20 cellular contexts compared by ENCODE assay signal in genomic region chr10:77850620-77851231, GRCh38.
DNase-seq lines count a peak whose midpoint lies in the region; ATAC-seq and TF ChIP-seq lines count a peak whose summit lies in the region.
"Had no signal": no experiment of that assay in that cellular context is flagged by ENCODE, and none has a peak within 500 bp of the region (broad histone marks: within the 10 kb centered on the region; RNA-seq: fewer than 3 reads in every experiment).

No MANE protein-coding gene starts in this region.

- H3K4me2 ChIP-seq in mammary epithelial cell (ENCODE audit: insufficient read depth, low read depth, low read length) = no peak overlapping the region

- H3K9me3 ChIP-seq in mammary epithelial cell (replicated peaks; ENCODE audit: insufficient read depth, low read length) (no peaks in the 10 kb centered on the region), iPS-15b (ENCODE audit: control insufficient read depth, insufficient read depth, low read length) (no peaks in the 10 kb centered on the region), spleen (no peaks in the 10 kb centered on the region)
- H3K9me3 ChIP-seq: BE2C had no signal

- no peak overlapping the region for H3K4me3 Mint-ChIP-seq in MCF 10A (ENCODE audit: unreplicated experiment)
- H3K4me3 Mint-ChIP-seq: CD4-positive, alpha-beta T cell had no signal

- H3K36me3 ChIP-seq in mammary epithelial cell (ENCODE audit: insufficient read depth, low read length) = peaks cover 12% of the 10 kb centered on the region
- H3K36me3 ChIP-seq in iPS-15b (ENCODE audit: control insufficient read depth, insufficient read depth, low read length) = peaks cover 26% of the 10 kb centered on the region
- H3K36me3 ChIP-seq in spleen = peaks cover 0 to 41% (median 0%) of the 10 kb centered on the region in 6 donors

- TF ChIP-seq POLR2A in spleen (IDR thresholded peaks at IDR 0.05) = no peak

- intact Hi-C loops in MCF 10A (cut with micrococcal nuclease) = no loop called here
- intact Hi-C loops in mammary epithelial cell (cut with micrococcal nuclease) = no loop called here
- intact Hi-C loops in spleen (cut with DNase I; ENCODE audit: low total_unique reads) = no loop called here

- peaks cover 56% of the 10 kb centered on the region for H3K79me2 ChIP-seq in mammary epithelial cell (ENCODE audit: insufficient read depth, low read length)

- no TSS peak for BruUV-seq in MCF 10A (replicated peaks; lab: Mats Ljungman, UMichigan)
- BruUV-seq in mammary epithelial cell (replicated peaks; lab: Mats Ljungman, UMichigan) = no TSS peak

- TF ChIP-seq CTCF in MCF 10A (IDR thresholded peaks at IDR 0.05; ENCODE audit: unreplicated experiment) = no peak
- TF ChIP-seq CTCF in mammary epithelial cell (conservative IDR thresholded peaks at IDR 0.05 in 1 of 2, IDR thresholded peaks at IDR 0.05 in 1 of 2; ENCODE audit: extremely low read depth in 1 of 2, insufficient read depth in 1 of 2, low read depth in 1 of 2, low read length in 2 of 2) = no peak
- no peak for TF ChIP-seq CTCF in spleen (IDR thresholded peaks at IDR 0.05 in 8 of 11, conservative IDR thresholded peaks at IDR 0.05 in 3 of 11)

- H3K4me1 ChIP-seq in mammary epithelial cell (ENCODE audit: insufficient read depth, low read length) (peaks cover 21% of the 10 kb centered on the region), iPS-15b (ENCODE audit: control insufficient read depth, insufficient read depth, low read length) (peaks cover 22% of the 10 kb centered on the region), spleen (peaks cover 0 to 22% (median 7%) of the 10 kb centered on the region in 6 donors)
- H3K4me1 ChIP-seq: BE2C had no signal

- dilution Hi-C loops in mammary epithelial cell (cut with HindIII; ENCODE audit: low sequenced_read_pairs) = no loop called here

- peaks cover 100% of the 10 kb centered on the region for H3K36me3 Mint-ChIP-seq in MCF 10A (ENCODE audit: insufficient read depth, unreplicated experiment)

- no peak for ATAC-seq in HG02759 (IDR thresholded peaks at IDR 0.05; ENCODE audit: unreplicated experiment)
- ATAC-seq: GM12878, HepG2 had no signal

- peaks cover 47% of the 10 kb centered on the region for H3K4me1 Mint-ChIP-seq in MCF 10A (ENCODE audit: insufficient read depth, unreplicated experiment)

- H3K27me3 Mint-ChIP-seq in MCF 10A (ENCODE audit: insufficient read depth, unreplicated experiment) = no peaks in the 10 kb centered on the region
- H3K27me3 Mint-ChIP-seq: CD4-positive, alpha-beta T cell had no signal

- peak overlapping the region; percentile 78 for H3K27ac Mint-ChIP-seq in MCF 10A (ENCODE audit: low read depth, unreplicated experiment)
- H3K27ac Mint-ChIP-seq: CD4-positive, alpha-beta T cell had no signal

- no peaks in the 10 kb centered on the region for H4K20me1 ChIP-seq in mammary epithelial cell (ENCODE audit: insufficient read depth, low read length)

- no peaks in the 10 kb centered on the region for H3K9me3 Mint-ChIP-seq in MCF 10A (ENCODE audit: unreplicated experiment)
- H3K9me3 Mint-ChIP-seq: CD4-positive, alpha-beta T cell had no signal

- H3K4me3 ChIP-seq in mammary epithelial cell (replicated peaks in 1 of 3; ENCODE audit: insufficient read depth in 1 of 3, low read depth in 2 of 3, low read length in 3 of 3) (no peak overlapping the region), iPS-15b (ENCODE audit: low read depth, low read length) (no peak overlapping the region), spleen (no peak overlapping the region)
- H3K4me3 ChIP-seq: GM12878 had no signal

- no peaks in the 10 kb centered on the region for H3K27me3 ChIP-seq in mammary epithelial cell (ENCODE audit: insufficient read depth, low read length)
- no peaks in the 10 kb centered on the region for H3K27me3 ChIP-seq in iPS-15b (ENCODE audit: control insufficient read depth, insufficient read depth, low read length)
- no peaks in the 10 kb centered on the region for H3K27me3 ChIP-seq in spleen (replicated peaks in 1 of 7)
- H3K27me3 ChIP-seq: BE2C had no signal

- DNase-seq in MCF 10A (ENCODE audit: unreplicated experiment) (no peak), mammary epithelial cell (no peak), NCI-H82 treated with DMSO at 0.1 percent for 48 hours (lab: John Stamatoyannopoulos, UW; ENCODE audit: unreplicated experiment) (peak; percentile 74), spleen (peak; percentile 55), midbrain (lab: John Stamatoyannopoulos, UW) (no peak), NCI-H69 (lab: John Stamatoyannopoulos, UW) (no peak)
- DNase-seq: 8988T; BE2C; CD4-positive, alpha-beta T cell; DND-41; GDM1; KG1; NCI-H1436 treated with DMSO at 0.1 percent for 48 hours; NCI-H2029 treated with DMSO at 0.1 percent for 48 hours; NCI-H510A; SHP77 treated with DMSO at 0.1 percent for 48 hours had no signal

- CTCF ChIA-PET in MCF 10A (lab: Yijun Ruan, JAX) (interaction anchor here (1.0 to 1.2 kb wide), 3 partner anchors 13 to 44 kb away, joined by 3 to 6 read pairs (median 4); no protein-coding TSS in a partner anchor), mammary epithelial cell (lab: Charles Lee; ENCODE audit: low non-redundant PET) (no interaction called here)

- H3K9ac ChIP-seq in mammary epithelial cell (ENCODE audit: insufficient read depth, low read length) = no peak overlapping the region
- H3K9ac ChIP-seq in iPS-15b (ENCODE audit: low read depth, low read length) = peak overlapping the region; percentile 12

- no peak overlapping the region for H2AFZ ChIP-seq in mammary epithelial cell (ENCODE audit: low read depth, low read length)

- H3K27ac ChIP-seq in mammary epithelial cell (ENCODE audit: insufficient read depth, low read depth, low read length) (no peak overlapping the region), spleen (no peak overlapping the region)

- in situ Hi-C loops in mammary epithelial cell (cut with MboI; ENCODE audit: low sequenced_read_pairs in 2 of 2) = no loop called here

- WGBS in mammary epithelial cell (ENCODE audit: low coverage, missing lambda C conversion rate) = 82% methylated on average over 17 of the region's 17 CpGs
- 91 to 96% (median 94%) methylated on average over 17 of the region's 17 CpGs for WGBS in spleen, 5 donors

- POLR2A ChIA-PET in MCF 10A (lab: Yijun Ruan, JAX) = interaction anchor here (1.2 to 33.0 kb wide), 3 partner anchors 12 to 43 kb away, joined by 5 to 903 read pairs (median 385); no protein-coding TSS in a partner anchor

Comparison
In these comparisons a context has a peak if more than half of its experiments do, and no peak if none do; other contexts are left out.
1. DNase-seq: peak in NCI-H82 treated with DMSO at 0.1 percent for 48 hours (single experiment) and spleen (single experiment); none in MCF 10A (single experiment), mammary epithelial cell (single experiment), midbrain (single experiment) and NCI-H69 (single experiment).